ENCODE assay signal across 1 cellular context in the genomic region with DNA sequence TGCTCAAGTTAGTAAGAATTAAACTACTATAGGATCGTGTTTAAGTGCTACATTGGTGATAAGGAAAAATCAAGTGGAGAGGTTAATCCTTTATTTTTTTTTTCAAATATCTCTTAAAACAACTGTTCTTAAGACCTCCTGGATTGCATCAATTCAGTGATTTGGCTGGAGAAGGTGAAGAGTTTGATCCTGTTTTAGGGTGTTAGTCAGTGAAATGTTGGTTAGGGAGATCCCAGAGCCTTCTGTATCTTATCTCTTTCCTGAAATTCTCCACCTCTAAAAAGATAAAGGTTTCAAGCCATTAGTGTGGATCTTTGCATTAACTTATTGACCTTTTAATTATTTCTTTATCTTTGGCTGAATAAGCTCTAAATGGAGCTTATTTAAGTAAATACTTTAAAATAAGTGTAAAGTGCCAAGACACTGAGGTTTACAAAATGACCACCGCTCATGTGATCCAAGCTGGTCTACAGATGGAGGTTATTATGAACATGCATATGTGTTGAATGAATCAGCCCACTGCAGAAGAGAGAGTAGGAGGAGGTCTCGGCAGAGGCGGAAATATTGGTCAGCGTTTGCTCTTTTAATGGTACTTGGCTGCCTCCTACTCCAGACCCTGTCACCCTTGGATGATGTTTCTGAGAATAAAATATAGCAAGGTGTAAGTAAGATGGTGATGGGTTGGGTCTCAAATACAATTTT.
TF ChIP-seq lines count a peak whose summit lies in the region.

No MANE protein-coding gene starts in this region.

TF ChIP-seq in SK-N-SH, 30 proteins besides CTCF, POLR2A, EP300 and RAD21 (continued from another document):
- TF ChIP-seq MAX (IDR thresholded peaks at IDR 0.05; ENCODE audit: low read depth): no peak
- no peak for TF ChIP-seq RFX5 (IDR thresholded peaks at IDR 0.05; ENCODE audit: low read length)
- TF ChIP-seq, protein P1, sequence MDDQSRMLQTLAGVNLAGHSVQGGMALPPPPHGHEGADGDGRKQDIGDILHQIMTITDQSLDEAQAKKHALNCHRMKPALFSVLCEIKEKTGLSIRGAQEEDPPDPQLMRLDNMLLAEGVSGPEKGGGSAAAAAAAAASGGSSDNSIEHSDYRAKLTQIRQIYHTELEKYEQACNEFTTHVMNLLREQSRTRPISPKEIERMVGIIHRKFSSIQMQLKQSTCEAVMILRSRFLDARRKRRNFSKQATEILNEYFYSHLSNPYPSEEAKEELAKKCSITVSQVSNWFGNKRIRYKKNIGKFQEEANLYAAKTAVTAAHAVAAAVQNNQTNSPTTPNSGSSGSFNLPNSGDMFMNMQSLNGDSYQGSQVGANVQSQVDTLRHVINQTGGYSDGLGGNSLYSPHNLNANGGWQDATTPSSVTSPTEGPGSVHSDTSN (IDR thresholded peaks at IDR 0.05): peak; percentile 23; the same call in 1 of the 2 replicates
- TF ChIP-seq USF2 (IDR thresholded peaks at IDR 0.05; ENCODE audit: borderline replicate concordance, low read depth, low read length): no peak
- peak; percentile 16; the same call in 1 of the 2 replicates for TF ChIP-seq JUND (IDR thresholded peaks at IDR 0.05)
- TF ChIP-seq SIN3A (IDR thresholded peaks at IDR 0.05; ENCODE audit: borderline replicate concordance, low read depth, low read length): no peak
- no peak for TF ChIP-seq MEF2A (IDR thresholded peaks at IDR 0.05; ENCODE audit: borderline replicate concordance, low read depth)
- TF ChIP-seq SMC3 (IDR thresholded peaks at IDR 0.05; ENCODE audit: low read depth, low read length): no peak
- no peak for TF ChIP-seq ELF1 (IDR thresholded peaks at IDR 0.05)
- TF ChIP-seq RXRA (IDR thresholded peaks at IDR 0.05; ENCODE audit: borderline replicate concordance, low read depth): no peak
- peak; percentile 68; the same call in 1 of the 2 replicates for TF ChIP-seq FOSL2 (IDR thresholded peaks at IDR 0.05; ENCODE audit: borderline replicate concordance, low read depth)
- TF ChIP-seq CHD2 (IDR thresholded peaks at IDR 0.05; ENCODE audit: low read length, partially characterized antibody): no peak
- TF ChIP-seq MXI1 (IDR thresholded peaks at IDR 0.05; ENCODE audit: low read depth, low read length): no peak
- TF ChIP-seq NFIC (IDR thresholded peaks at IDR 0.05; ENCODE audit: borderline replicate concordance): no peak; the same call in 1 of the 2 replicates
- TF ChIP-seq GATA2 (CRISPR knock-in tag; IDR thresholded peaks at IDR 0.05): no peak
- no peak for TF ChIP-seq YY1 (IDR thresholded peaks at IDR 0.05; ENCODE audit: low read depth)
- no peak for TF ChIP-seq ZBTB33 (IDR thresholded peaks at IDR 0.05; ENCODE audit: borderline replicate concordance, low read depth)
- no peak for TF ChIP-seq EZH2phosphoT487 (IDR thresholded peaks at IDR 0.05; ENCODE audit: borderline replicate concordance, low read depth)
- TF ChIP-seq FOXJ3 (CRISPR knock-in tag; IDR thresholded peaks at IDR 0.05): no peak
- TF ChIP-seq TEAD4 (IDR thresholded peaks at IDR 0.05; ENCODE audit: borderline replicate concordance, insufficient read depth): peak; percentile 29; the same call in 1 of the 2 replicates
- 0 out of 2 replicates have a peak, but pooled peaks have one; percentile 1 for TF ChIP-seq FOXM1 (IDR thresholded peaks at IDR 0.05; ENCODE audit: low read depth)
- TF ChIP-seq TAF1 (IDR thresholded peaks at IDR 0.05; ENCODE audit: borderline replicate concordance, low read depth, low read length): no peak
